7 cellular contexts compared by ENCODE assay signal in genomic region chr3:38136272-38136806, GRCh38. TPM values are rescaled to one million over a fixed set of nuclear protein-coding genes. Genes with fewer than 3 reads are reported as not detected.
A peak's percentile ranks its signal among the peaks of the same experiment; 100 is the strongest.
DNase-seq lines count a peak whose midpoint lies in the region; ATAC-seq and TF ChIP-seq lines count a peak whose summit lies in the region.

No MANE protein-coding gene starts in this region.

- peaks cover 16% of the 10 kb centered on the region for H3K36me3 Mint-ChIP-seq in central memory CD8-positive, alpha-beta T cell (ENCODE audit: insufficient read depth)

- DNase-seq in GM13977 (ENCODE audit: low spot score): peak; percentile 43
- no peak for DNase-seq in NT2/D1 (ENCODE audit: low read depth, low spot score)
- no peak for DNase-seq in central memory CD8-positive, alpha-beta T cell (ENCODE audit: low spot score in 2 of 2)
- peak; percentile 54 for DNase-seq in mesendoderm
- no peak for DNase-seq in uterus
- no peak for DNase-seq in OCI-M2 (lab: John Stamatoyannopoulos, UW; ENCODE audit: unreplicated experiment)

- H3K27me3 ChIP-seq in NT2/D1 (ENCODE audit: insufficient read depth, insufficient read length): peaks cover 27% of the 10 kb centered on the region
- no peaks in the 10 kb centered on the region for H3K27me3 ChIP-seq in mesendoderm (ENCODE audit: insufficient read depth, low read length, poor library complexity)
- H3K27me3 ChIP-seq in uterus: no peaks in the 10 kb centered on the region

- peak overlapping the region; percentile 98 for H3K27ac Mint-ChIP-seq in central memory CD8-positive, alpha-beta T cell (ENCODE audit: low read depth)

- intact Hi-C loops in uterus (cut with DNase I; ENCODE audit: low total_unique reads): no loop called here

- H3K4me3 Mint-ChIP-seq in central memory CD8-positive, alpha-beta T cell: peak overlapping the region; percentile 95

- peaks cover 10% of the 10 kb centered on the region for H3K79me1 ChIP-seq in mesendoderm (ENCODE audit: low read length)

- peak overlapping the region; percentile 38 for H3K4ac ChIP-seq in mesendoderm (ENCODE audit: low read depth, low read length)

- H3K4me1 Mint-ChIP-seq in central memory CD8-positive, alpha-beta T cell: peaks cover 82% of the 10 kb centered on the region

- H3K36me3 ChIP-seq in NT2/D1 (ENCODE audit: insufficient read depth, insufficient read length, low read length) (peaks cover 53% of the 10 kb centered on the region), mesendoderm (ENCODE audit: control insufficient read depth, insufficient read depth, low read length) (peaks cover 2% of the 10 kb centered on the region), uterus (no peaks in the 10 kb centered on the region)

- WGBS in mesendoderm (ENCODE audit: extremely low coverage, insufficient coverage, low lambda C conversion rate): no CpG with 5 or more reads among the region's 28 CpGs

- H3K18ac ChIP-seq in mesendoderm (ENCODE audit: low read length): peak overlapping the region; percentile 70

- peak overlapping the region; percentile 92 for H3K4me3 ChIP-seq in NT2/D1 (ENCODE audit: insufficient read length, low read depth)
- peak overlapping the region; percentile 90 for H3K4me3 ChIP-seq in mesendoderm (ENCODE audit: low read length)
- H3K4me3 ChIP-seq in uterus: peak overlapping the region; percentile 46 to 78

- TF ChIP-seq POLR2A in uterus (IDR thresholded peaks at IDR 0.05): no peak

- H3K56ac ChIP-seq in mesendoderm (ENCODE audit: low read length): peak overlapping the region; percentile 97

- no peaks in the 10 kb centered on the region for H3K9me3 Mint-ChIP-seq in central memory CD8-positive, alpha-beta T cell

- H3K4me1 ChIP-seq in NT2/D1 (ENCODE audit: insufficient read depth, insufficient read length) (peaks cover 18% of the 10 kb centered on the region), mesendoderm (ENCODE audit: control insufficient read depth, low read depth, low read length) (peaks cover 8% of the 10 kb centered on the region), uterus (no peaks in the 10 kb centered on the region)

- no peaks in the 10 kb centered on the region for H3K9me3 ChIP-seq in NT2/D1 (ENCODE audit: insufficient read depth, low read length)
- no peaks in the 10 kb centered on the region for H3K9me3 ChIP-seq in uterus

- H2BK15ac ChIP-seq in mesendoderm (replicated peaks; ENCODE audit: low read depth): no peak overlapping the region

- no peak overlapping the region for H2BK5ac ChIP-seq in mesendoderm (ENCODE audit: low read length)

- no peak for TF ChIP-seq CTCF in GM13977 (IDR thresholded peaks at IDR 0.05; ENCODE audit: extremely low read depth, insufficient read depth, missing control alignments)
- TF ChIP-seq CTCF in uterus (IDR thresholded peaks at IDR 0.05): no peak

- in situ Hi-C loops in GM13977 (cut with MboI; ENCODE audit: low pct_unique_long_range_greater_than_20kb, low sequenced_read_pairs, unreplicated experiment): no loop called here

- H3K27ac ChIP-seq in mesendoderm (ENCODE audit: low read depth, low read length): peak overlapping the region; percentile 36
- peak overlapping the region; percentile 48 to 68 for H3K27ac ChIP-seq in uterus

- H4K8ac ChIP-seq in mesendoderm (ENCODE audit: low read depth, low read length): no peak overlapping the region

- no peak overlapping the region for H2BK120ac ChIP-seq in mesendoderm (ENCODE audit: low read depth, low read length)

- no peak overlapping the region for H2AK5ac ChIP-seq in mesendoderm (ENCODE audit: low read length)

- peak overlapping the region; percentile 94 for H3K9ac ChIP-seq in NT2/D1 (ENCODE audit: insufficient read length, low read depth)
- H3K9ac ChIP-seq in mesendoderm (ENCODE audit: low read length): peak overlapping the region; percentile 95

- peak overlapping the region; percentile 36 for H3K23ac ChIP-seq in mesendoderm (ENCODE audit: low read length)

- no peak overlapping the region for H4K5ac ChIP-seq in mesendoderm (ENCODE audit: low read length)

- H3K27me3 Mint-ChIP-seq in central memory CD8-positive, alpha-beta T cell: no peaks in the 10 kb centered on the region

- no peak for ATAC-seq in central memory CD8-positive, alpha-beta T cell (replicated peaks; ENCODE audit: extremely low read depth, poor library complexity, severe bottlenecking)
- ATAC-seq in HG02870 (IDR thresholded peaks at IDR 0.05; ENCODE audit: unreplicated experiment): no peak

- peaks cover 7% of the 10 kb centered on the region for H3K79me2 ChIP-seq in mesendoderm (ENCODE audit: control insufficient read depth, insufficient read depth, low read length)

- H3K4me2 ChIP-seq in mesendoderm (ENCODE audit: low read length): peak overlapping the region; percentile 83

RNA-seq across cellular contexts. Expression of gene ACAA1, which starts 0.6 kb away (rescaled TPM):
- polyA plus RNA-seq in mesendoderm (2013, experiment 1 of 2): 16.5 TPM
- polyA plus RNA-seq in mesendoderm (2013, experiment 2 of 2): 16.7 TPM
- total RNA-seq in uterus: 10 to 100 TPM; 22.3 to 54.1 (median 37.6) TPM

RNA-seq across cellular contexts. Expression of gene MYD88, which starts 2.1 kb away (rescaled TPM):
- polyA plus RNA-seq in mesendoderm (2013, experiment 1 of 2): 26.2 TPM
- 26.8 TPM for polyA plus RNA-seq in mesendoderm (2013, experiment 2 of 2)
- 10 to 100 TPM in 3 of 4 donors, 1 to 10 TPM in 1; 2.0 to 30.9 (median 22.3) TPM for total RNA-seq in uterus

RNA-seq across cellular contexts. Expression of gene OXSR1, which starts 29.0 kb away (rescaled TPM):
- polyA plus RNA-seq in mesendoderm (2013, experiment 1 of 2): 24.2 TPM
- 24.6 TPM for polyA plus RNA-seq in mesendoderm (2013, experiment 2 of 2)
- total RNA-seq in uterus: 10 to 100 TPM; 12.9 to 45.6 (median 39.5) TPM

Comparison
In these comparisons a context has a peak if more than half of its experiments do, and no peak if none do; other contexts are left out.
1. DNase-seq: peak in GM13977 (single experiment) and mesendoderm (single experiment); none in NT2/D1 (single experiment), central memory CD8-positive, alpha-beta T cell (0 of 2), uterus (0 of 2) and OCI-M2 (single experiment).
2. Peak in every context shown above with its lines, with median percentiles within 50 percentile points of each other: H3K4me3 ChIP-seq.